10 cellular contexts compared by ENCODE assay signal in genomic region chr20:49989234-49990065, GRCh38. TPM values are rescaled to one million over a fixed set of nuclear protein-coding genes. Genes with fewer than 3 reads are reported as not detected.
DNase-seq lines count a peak whose midpoint lies in the region; ATAC-seq and TF ChIP-seq lines count a peak whose summit lies in the region.
"Had no signal": no experiment of that assay in that cellular context is flagged by ENCODE, and none has a peak within 500 bp of the region (broad histone marks: within the 10 kb centered on the region; RNA-seq: fewer than 3 reads in every experiment).

No MANE protein-coding gene starts in this region.

- H3K4me3 Mint-ChIP-seq in neural crest cell: peak overlapping the region; percentile 73
- H3K4me3 Mint-ChIP-seq: memory B cell had no signal

- H3K4me3 ChIP-seq in SJSA1 (peak overlapping the region; percentile 1; the same call in 1 of the 2 replicates), fibroblast of the aortic adventitia (ENCODE audit: low read depth, low read length) (no peak overlapping the region)

- peaks cover 74% of the 10 kb centered on the region for H3K4me1 Mint-ChIP-seq in neural crest cell

- no peaks in the 10 kb centered on the region for H3K36me3 Mint-ChIP-seq in neural crest cell (ENCODE audit: low read depth)
- H3K36me3 Mint-ChIP-seq: memory B cell had no signal

- no peaks in the 10 kb centered on the region for H3K27me3 ChIP-seq in SJSA1 (replicated peaks)

- peak overlapping the region; percentile 98 for H3K27ac Mint-ChIP-seq in neural crest cell (ENCODE audit: unreplicated experiment)

- peak; percentile 71 for DNase-seq in AG08396 (ENCODE audit: low spot score)
- DNase-seq in SJSA1 (ENCODE audit: low read depth in 1 of 2, low spot score in 2 of 2): peak; percentile 98
- peak; percentile 85 for DNase-seq in fibroblast of the aortic adventitia (ENCODE audit: low read depth)
- peak; percentile 63 for DNase-seq in neural crest cell (ENCODE audit: low read depth, low spot score)
- no peak for DNase-seq in NCI-H146 treated with DMSO at 0.1 percent for 48 hours (lab: John Stamatoyannopoulos, UW; ENCODE audit: unreplicated experiment)
- DNase-seq in NCI-H446 treated with DMSO at 0.1 percent for 48 hours (lab: John Stamatoyannopoulos, UW): no peak
- DNase-seq in NCI-H1694 (lab: John Stamatoyannopoulos, UW): no peak
- DNase-seq: activated CD4-positive, alpha-beta T cell treated with anti-CD3 and anti-CD28 coated beads for 4 hours had no signal

- H3K27ac ChIP-seq in SJSA1: peak overlapping the region; percentile 83

- H3K36me3 ChIP-seq in SJSA1: peaks cover 57% of the 10 kb centered on the region

- no peaks in the 10 kb centered on the region for H3K9me3 Mint-ChIP-seq in neural crest cell
- H3K9me3 Mint-ChIP-seq: memory B cell had no signal

- no peaks in the 10 kb centered on the region for H3K9me3 ChIP-seq in SJSA1 (replicated peaks)

- TF ChIP-seq CTCF in fibroblast of the aortic adventitia (IDR thresholded peaks at IDR 0.05; ENCODE audit: insufficient read depth, low read length) (no peak), neural crest cell (conservative IDR thresholded peaks at IDR 0.05) (no peak)

- ATAC-seq in HG02759 (IDR thresholded peaks at IDR 0.05; ENCODE audit: unreplicated experiment): no peak

- H3K4me1 ChIP-seq in SJSA1 (replicated peaks): peaks cover 71% of the 10 kb centered on the region

- no peaks in the 10 kb centered on the region for H3K27me3 Mint-ChIP-seq in neural crest cell (ENCODE audit: low read depth)

RNA-seq across cellular contexts. Expression of gene SNAI1, which starts 6.7 kb away (rescaled TPM):
- 11.4 and 24.2 TPM in 2 replicates for total RNA-seq in SJSA1 (2014; rRNA removed; shearing (Covaris generic))
- total RNA-seq in fibroblast of the aortic adventitia (ENCODE audit: low replicate concordance): 1.1 and 2.7 TPM in 2 replicates
- total RNA-seq in neural crest cell: 12.5 and 12.9 TPM in 2 replicates

RNA-seq across cellular contexts. Expression of gene RNF114, which starts 53.3 kb away (rescaled TPM):
- 168 and 175 TPM in 2 replicates for total RNA-seq in SJSA1 (2014; rRNA removed; shearing (Covaris generic))
- total RNA-seq in fibroblast of the aortic adventitia (ENCODE audit: low replicate concordance) (56.4 and 114 TPM in 2 replicates), neural crest cell (53.0 and 59.0 TPM in 2 replicates)

Comparison
In these comparisons a context has a peak if more than half of its experiments do, and no peak if none do; other contexts are left out.
1. DNase-seq: peak in AG08396 (single experiment), SJSA1 (2 of 2), fibroblast of the aortic adventitia (single experiment) and neural crest cell (single experiment); none in NCI-H146 treated with DMSO at 0.1 percent for 48 hours (single experiment), NCI-H446 treated with DMSO at 0.1 percent for 48 hours (single experiment) and NCI-H1694 (single experiment).